In the genomic region with DNA sequence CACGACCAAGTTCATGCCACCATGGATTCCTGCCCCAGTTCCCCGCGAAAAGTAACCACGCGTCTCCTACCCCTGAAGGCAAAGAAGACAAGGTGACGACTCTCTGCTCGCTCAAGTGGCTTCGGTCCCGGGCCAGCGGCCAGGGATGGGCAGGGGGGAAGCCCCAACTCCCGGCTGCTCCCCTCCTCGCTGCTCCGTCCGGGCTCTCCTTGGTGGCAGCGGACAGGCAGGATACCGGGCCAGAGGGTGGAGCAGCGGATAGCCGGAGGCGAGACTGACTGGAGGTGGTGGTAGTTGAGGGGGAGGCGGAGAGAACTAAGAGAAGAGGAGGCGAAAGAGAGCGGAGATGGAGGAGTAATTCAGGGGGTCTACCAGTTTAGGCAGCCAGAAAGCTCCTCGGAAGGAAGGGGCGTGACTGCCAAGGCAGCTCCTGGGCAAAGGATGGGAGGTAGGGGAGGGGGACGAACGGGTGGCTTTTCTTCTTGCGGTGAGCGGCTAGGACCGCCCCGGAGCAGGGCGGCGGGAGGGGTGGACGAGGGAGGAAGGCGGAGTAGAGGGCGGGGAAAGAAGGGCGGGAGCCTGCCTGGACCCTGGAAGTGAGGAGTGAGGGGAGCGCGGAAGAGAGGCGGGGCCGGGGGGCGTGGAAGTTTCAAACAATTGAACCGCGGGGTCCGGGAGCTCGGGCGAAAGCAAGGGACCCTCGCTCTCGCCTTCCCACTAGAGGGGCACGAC, we compare ENCODE assay signal across 8 cellular contexts. TPM values are rescaled to one million over a fixed set of nuclear protein-coding genes. Genes with fewer than 3 reads are reported as not detected.
DNase-seq lines count a peak whose midpoint lies in the region; ATAC-seq and TF ChIP-seq lines count a peak whose summit lies in the region.

A gene with protein sequence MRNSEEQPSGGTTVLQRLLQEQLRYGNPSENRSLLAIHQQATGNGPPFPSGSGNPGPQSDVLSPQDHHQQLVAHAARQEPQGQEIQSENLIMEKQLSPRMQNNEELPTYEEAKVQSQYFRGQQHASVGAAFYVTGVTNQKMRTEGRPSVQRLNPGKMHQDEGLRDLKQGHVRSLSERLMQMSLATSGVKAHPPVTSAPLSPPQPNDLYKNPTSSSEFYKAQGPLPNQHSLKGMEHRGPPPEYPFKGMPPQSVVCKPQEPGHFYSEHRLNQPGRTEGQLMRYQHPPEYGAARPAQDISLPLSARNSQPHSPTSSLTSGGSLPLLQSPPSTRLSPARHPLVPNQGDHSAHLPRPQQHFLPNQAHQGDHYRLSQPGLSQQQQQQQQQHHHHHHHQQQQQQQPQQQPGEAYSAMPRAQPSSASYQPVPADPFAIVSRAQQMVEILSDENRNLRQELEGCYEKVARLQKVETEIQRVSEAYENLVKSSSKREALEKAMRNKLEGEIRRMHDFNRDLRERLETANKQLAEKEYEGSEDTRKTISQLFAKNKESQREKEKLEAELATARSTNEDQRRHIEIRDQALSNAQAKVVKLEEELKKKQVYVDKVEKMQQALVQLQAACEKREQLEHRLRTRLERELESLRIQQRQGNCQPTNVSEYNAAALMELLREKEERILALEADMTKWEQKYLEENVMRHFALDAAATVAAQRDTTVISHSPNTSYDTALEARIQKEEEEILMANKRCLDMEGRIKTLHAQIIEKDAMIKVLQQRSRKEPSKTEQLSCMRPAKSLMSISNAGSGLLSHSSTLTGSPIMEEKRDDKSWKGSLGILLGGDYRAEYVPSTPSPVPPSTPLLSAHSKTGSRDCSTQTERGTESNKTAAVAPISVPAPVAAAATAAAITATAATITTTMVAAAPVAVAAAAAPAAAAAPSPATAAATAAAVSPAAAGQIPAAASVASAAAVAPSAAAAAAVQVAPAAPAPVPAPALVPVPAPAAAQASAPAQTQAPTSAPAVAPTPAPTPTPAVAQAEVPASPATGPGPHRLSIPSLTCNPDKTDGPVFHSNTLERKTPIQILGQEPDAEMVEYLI (minus strand): TSS at position 450 of the 732 bp plus-strand sequence. CDS start 17,705 bp downstream, outside the sequence.

- in situ Hi-C loops in ACHN (cut with HindIII; ENCODE audit: low pct_ligation_motif_present, low pct_unique_long_range_greater_than_20kb, low sequenced_read_pairs), result no loop called here

- ATAC-seq in GM18909 (IDR thresholded peaks at IDR 0.05; ENCODE audit: poor library complexity, unreplicated experiment) (peak; percentile 70), HG03175 (IDR thresholded peaks at IDR 0.05; ENCODE audit: unreplicated experiment) (peak; percentile 65)

- H3K4me1 Mint-ChIP-seq in endothelial cell (ENCODE audit: unreplicated experiment) (peaks cover 18% of the 10 kb centered on the region), mesothelial cell of epicardium (peaks cover 78% of the 10 kb centered on the region)

- H3K36me3 Mint-ChIP-seq in endothelial cell (ENCODE audit: low read depth, unreplicated experiment), result no peaks in the 10 kb centered on the region
- H3K36me3 Mint-ChIP-seq in mesothelial cell of epicardium, result no peaks in the 10 kb centered on the region

- H3K9me3 Mint-ChIP-seq in endothelial cell (ENCODE audit: unreplicated experiment) (no peaks in the 10 kb centered on the region), mesothelial cell of epicardium (no peaks in the 10 kb centered on the region)

- DNase-seq in ACHN (peak; percentile 81), NCI-H69 (lab: John Stamatoyannopoulos, UW) (peak; percentile 91), endothelial cell (ENCODE audit: low spot score) (peak; percentile 73), mesothelial cell of epicardium (ENCODE audit: low spot score in 2 of 2, unreplicated experiment in 2 of 2) (peak; percentile 88 to 92)
- peak; percentile 24 for DNase-seq in activated CD8-positive, alpha-beta memory T cell treated with anti-CD3 and anti-CD28 coated beads, Interleukin-2, amount 50 U/mL, for 1 hour (ENCODE audit: extremely low read depth)
- DNase-seq in stimulated activated CD8-positive, alpha-beta memory T cell treated with anti-CD3 and anti-CD28 coated beads, Interleukin-15, amount 100 ng/mL, for 4 hours (ENCODE audit: low read depth in 2 of 2), result peak; percentile 24 to 32

- peaks cover 6% of the 10 kb centered on the region for H3K27me3 Mint-ChIP-seq in endothelial cell (ENCODE audit: unreplicated experiment)
- H3K27me3 Mint-ChIP-seq in mesothelial cell of epicardium (ENCODE audit: low read depth), result no peaks in the 10 kb centered on the region

- H3K4me3 Mint-ChIP-seq in endothelial cell (ENCODE audit: unreplicated experiment) (peak within 1 kb of the TSS; percentile 94), mesothelial cell of epicardium (peak within 1 kb of the TSS; percentile 97)

- no peak for TF ChIP-seq CTCF in endothelial cell (IDR thresholded peaks at IDR 0.05; ENCODE audit: unreplicated experiment)
- no peak for TF ChIP-seq CTCF in mesothelial cell of epicardium (IDR thresholded peaks at IDR 0.05; ENCODE audit: unreplicated experiment)

- H3K27ac Mint-ChIP-seq in endothelial cell (ENCODE audit: unreplicated experiment), result peak within 1 kb of the TSS; percentile 91
- H3K27ac Mint-ChIP-seq in mesothelial cell of epicardium, result peak within 1 kb of the TSS; percentile 98

RNA-seq across cellular contexts. Expression of the gene that starts here (rescaled TPM):
- 31.2 TPM for total RNA-seq in endothelial cell (ENCODE audit: unreplicated experiment)
- total RNA-seq in mesothelial cell of epicardium, result 343 to 361 TPM (median 359 TPM) in 3 replicates

Comparison
In these comparisons a context has a peak if more than half of its experiments do, and no peak if none do; other contexts are left out.
1. Peak in every context shown above with its lines: DNase-seq and ATAC-seq.
2. RNA of the gene that starts here (total RNA-seq): 343 to 361 TPM in mesothelial cell of epicardium; 31.2 TPM in endothelial cell (single experiment); every median in the first group is over 10 times any median in the second.
3. DNase-seq: peak in every context shown above with its lines; median percentile 91 in NCI-H69; 90 in mesothelial cell of epicardium; 81 in ACHN; 73 in endothelial cell; 28 in stimulated activated CD8-positive, alpha-beta memory T cell treated with anti-CD3 and anti-CD28 coated beads, Interleukin-15, amount 100 ng/mL, for 4 hours; 24 in activated CD8-positive, alpha-beta memory T cell treated with anti-CD3 and anti-CD28 coated beads, Interleukin-2, amount 50 U/mL, for 1 hour.